22 cellular contexts compared by ENCODE assay signal in genomic region chr6:165052561-165053500, GRCh38.
A peak's percentile ranks its signal among the peaks of the same experiment; 100 is the strongest.
DNase-seq lines count a peak whose midpoint lies in the region; ATAC-seq and TF ChIP-seq lines count a peak whose summit lies in the region.
"Had no signal": no experiment of that assay in that cellular context is flagged by ENCODE, and none has a peak within 500 bp of the region (broad histone marks: within the 10 kb centered on the region; RNA-seq: fewer than 3 reads in every experiment).

No MANE protein-coding gene starts in this region.

- no peaks in the 10 kb centered on the region for H3K79me2 ChIP-seq in osteoblast (ENCODE audit: insufficient read depth, low read length)

- H3K4me3 ChIP-seq in SJSA1 (no peak overlapping the region), osteoblast (ENCODE audit: insufficient read depth, low read length) (no peak overlapping the region)
- H3K4me3 ChIP-seq: BLaER1 had no signal

- peak overlapping the region; percentile 62 for H3K27ac ChIP-seq in SJSA1
- H3K27ac ChIP-seq in osteoblast (ENCODE audit: low read depth, low read length) = no peak overlapping the region
- H3K27ac ChIP-seq: BLaER1 had no signal

- no peaks in the 10 kb centered on the region for H3K27me3 ChIP-seq in SJSA1 (replicated peaks)
- H3K27me3 ChIP-seq in osteoblast (ENCODE audit: insufficient read depth, low read length) = no peaks in the 10 kb centered on the region
- H3K27me3 ChIP-seq: BE2C, BLaER1 had no signal

- H3K9me3 ChIP-seq in SJSA1 (replicated peaks) (no peaks in the 10 kb centered on the region), osteoblast (ENCODE audit: low read depth, low read length) (no peaks in the 10 kb centered on the region)
- H3K9me3 ChIP-seq: BE2C had no signal

- no peaks in the 10 kb centered on the region for H4K20me1 ChIP-seq in osteoblast (ENCODE audit: insufficient read depth, low read length)
- H4K20me1 ChIP-seq: BLaER1 had no signal

- H3K4me1 ChIP-seq in SJSA1 (replicated peaks) = peaks cover 39% of the 10 kb centered on the region
- H3K4me1 ChIP-seq in osteoblast (ENCODE audit: insufficient read depth, low read length) = no peaks in the 10 kb centered on the region
- H3K4me1 ChIP-seq: BE2C, BLaER1 had no signal

- no peak overlapping the region for H3K4me2 ChIP-seq in osteoblast (ENCODE audit: insufficient read depth, low read length)
- H3K4me2 ChIP-seq: BLaER1 had no signal

- H3K36me3 ChIP-seq in SJSA1 (no peaks in the 10 kb centered on the region), osteoblast (ENCODE audit: insufficient read depth, low read length) (no peaks in the 10 kb centered on the region)
- H3K36me3 ChIP-seq: BE2C, BLaER1 had no signal

- in situ Hi-C loops in G401 (cut with HindIII; ENCODE audit: low sequenced_read_pairs) = no loop called here

- H2AFZ ChIP-seq in osteoblast (ENCODE audit: low read length) = no peak overlapping the region

- no peak for TF ChIP-seq CTCF in osteoblast (IDR thresholded peaks at IDR 0.05; ENCODE audit: extremely low read depth, low read depth, low read length)

- DNase-seq in G401 (ENCODE audit: low spot score) (peak; percentile 79), SJSA1 (ENCODE audit: low read depth in 1 of 2, low spot score in 2 of 2) (peak; percentile 70), cerebellar nuclear complex (lab: John Stamatoyannopoulos, UW) (peak; percentile 50 to 51), osteoblast (ENCODE audit: insufficient read length, low spot score, missing footprints) (peak; percentile 21)
- DNase-seq: 8988T; ACHN; BE2C; CD4-positive, alpha-beta memory T cell; CD4-positive, CD25-positive, alpha-beta regulatory T cell; CD8-positive, alpha-beta memory T cell; COR-L47; DMS 273 treated with DMSO at 0.1 percent for 48 hours; DMS153; DMS53; DMS79; DND-41; EL; GF-D8 had no signal

- ATAC-seq in GM18909 (IDR thresholded peaks at IDR 0.05; ENCODE audit: poor library complexity, unreplicated experiment) = no peak
- no peak for ATAC-seq in GM19395 (IDR thresholded peaks at IDR 0.05; ENCODE audit: unreplicated experiment)
- ATAC-seq in GM21737 (IDR thresholded peaks at IDR 0.05; ENCODE audit: unreplicated experiment) = no peak

Comparison
In these comparisons a context has a peak if more than half of its experiments do, and no peak if none do; other contexts are left out.
1. DNase-seq: peak in every context shown above with its lines; median percentile 79 in G401; 70 in SJSA1; 50 in cerebellar nuclear complex; 21 in osteoblast.